10 cellular contexts compared by ENCODE assay signal in the genomic region with DNA sequence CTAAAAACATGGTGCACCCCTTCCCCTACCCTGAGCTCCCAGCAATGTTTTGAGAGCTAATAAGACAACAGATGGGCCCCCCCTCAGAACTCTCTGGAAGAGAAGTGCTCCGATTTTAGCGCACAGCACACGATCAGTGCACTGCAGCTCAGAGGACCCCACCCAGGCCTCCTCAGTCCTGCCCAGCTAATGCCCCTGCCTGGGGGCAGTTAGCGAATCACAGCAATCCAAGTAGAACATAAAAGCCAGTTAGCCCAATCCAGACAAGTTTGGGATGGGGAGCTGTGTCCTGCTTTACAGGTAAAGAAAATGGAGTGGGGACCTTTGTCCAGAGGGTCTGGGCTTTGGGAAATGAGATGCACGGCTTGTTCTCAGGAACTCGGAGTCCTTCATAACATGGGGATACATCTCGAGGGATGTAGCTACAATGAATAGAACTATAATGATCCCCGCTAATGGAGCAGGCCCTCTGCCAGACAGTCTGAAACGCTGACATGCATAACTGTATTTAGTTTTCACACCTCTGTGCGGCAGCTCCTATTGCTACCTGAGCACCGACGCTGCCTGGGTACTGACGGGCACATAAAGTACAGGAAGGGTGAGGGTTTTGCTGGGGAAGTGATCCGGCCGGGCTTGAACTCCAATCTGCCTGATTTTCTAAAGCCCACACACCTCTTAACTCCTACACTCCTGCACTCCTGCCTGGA. TPM values are rescaled to one million over a fixed set of nuclear protein-coding genes. Genes with fewer than 3 reads are reported as not detected.
DNase-seq lines count a peak whose midpoint lies in the region; ATAC-seq and TF ChIP-seq lines count a peak whose summit lies in the region.
"Had no signal": no experiment of that assay in that cellular context is flagged by ENCODE, and none has a peak within 500 bp of the region (broad histone marks: within the 10 kb centered on the region; RNA-seq: fewer than 3 reads in every experiment).

No MANE protein-coding gene starts in this region.

- H3K27ac ChIP-seq in ACC112 (ENCODE audit: low read depth, low read length) (peak overlapping the region; percentile 98), esophagus (ENCODE audit: low read depth in 2 of 2, low read length in 1 of 2) (peak overlapping the region; percentile 75 to 84), osteoblast (ENCODE audit: low read depth, low read length) (no peak overlapping the region)

- H3K4me2 ChIP-seq in osteoblast (ENCODE audit: insufficient read depth, low read length) = no peak overlapping the region
- H3K4me2 ChIP-seq: PC-9 had no signal

- H2AFZ ChIP-seq in ACC112 (ENCODE audit: low read length, unreplicated experiment) (no peak overlapping the region), osteoblast (ENCODE audit: low read length) (no peak overlapping the region)
- H2AFZ ChIP-seq: PC-9 had no signal

- no peaks in the 10 kb centered on the region for H3K27me3 ChIP-seq in ACC112 (ENCODE audit: insufficient read depth, low read length)
- H3K27me3 ChIP-seq in esophagus (ENCODE audit: control insufficient read depth in 1 of 2, insufficient read depth in 2 of 2, low read length in 2 of 2) = no peaks in the 10 kb centered on the region
- no peaks in the 10 kb centered on the region for H3K27me3 ChIP-seq in osteoblast (ENCODE audit: insufficient read depth, low read length)

- H3K9me3 ChIP-seq in esophagus (ENCODE audit: control insufficient read depth in 2 of 2, insufficient read depth in 1 of 2, low read depth in 1 of 2, low read length in 1 of 2) = no peaks in the 10 kb centered on the region
- no peaks in the 10 kb centered on the region for H3K9me3 ChIP-seq in osteoblast (ENCODE audit: low read depth, low read length)

- H3K36me3 ChIP-seq in ACC112 (ENCODE audit: insufficient read depth, low read length) (no peaks in the 10 kb centered on the region), esophagus (ENCODE audit: control insufficient read depth in 2 of 2, insufficient read depth in 2 of 2, low read length in 1 of 2) (no peaks in the 10 kb centered on the region), osteoblast (ENCODE audit: insufficient read depth, low read length) (no peaks in the 10 kb centered on the region)

- H3K4me3 ChIP-seq in ACC112 (ENCODE audit: low read depth, low read length) (no peak overlapping the region), esophagus (ENCODE audit: low read depth in 1 of 2, low read length in 2 of 2) (no peak overlapping the region), osteoblast (ENCODE audit: insufficient read depth, low read length) (no peak overlapping the region)
- H3K4me3 ChIP-seq: PC-9 had no signal

- H3K79me2 ChIP-seq in ACC112 (ENCODE audit: control insufficient read depth, insufficient read depth, low read length, unreplicated experiment) (no peaks in the 10 kb centered on the region), osteoblast (ENCODE audit: insufficient read depth, low read length) (no peaks in the 10 kb centered on the region)

- ATAC-seq in GM18511 (IDR thresholded peaks at IDR 0.05; ENCODE audit: unreplicated experiment) = no peak

- WGBS in esophagus, 2 donors = 33 to 44% methylated on average over 15 of the region's 15 CpGs

- TF ChIP-seq CTCF in osteoblast (IDR thresholded peaks at IDR 0.05; ENCODE audit: extremely low read depth, low read depth, low read length) = no peak

- H4K20me1 ChIP-seq in osteoblast (ENCODE audit: insufficient read depth, low read length) = no peaks in the 10 kb centered on the region

- peaks cover 54% of the 10 kb centered on the region for H3K4me1 ChIP-seq in ACC112 (ENCODE audit: control insufficient read depth, insufficient read depth, low read length, unreplicated experiment)
- H3K4me1 ChIP-seq in esophagus (ENCODE audit: control insufficient read depth in 2 of 2, insufficient read depth in 2 of 2, low read length in 1 of 2) = peaks cover 0 to 19% of the 10 kb centered on the region in 2 donors
- peaks cover 44% of the 10 kb centered on the region for H3K4me1 ChIP-seq in osteoblast (ENCODE audit: insufficient read depth, low read length)

- DNase-seq in NCI-H524 (lab: John Stamatoyannopoulos, UW) = peak; percentile 46 to 68
- peak; percentile 85 for DNase-seq in osteoblast (ENCODE audit: insufficient read length, low spot score, missing footprints)
- no peak for DNase-seq in SIG-M5 treated with dmso at 0.1 percent for 504 hours (lab: John Stamatoyannopoulos, UW; ENCODE audit: unreplicated experiment)
- DNase-seq in AML-193 (lab: John Stamatoyannopoulos, UW) = no peak
- no peak for DNase-seq in SW480 (ENCODE audit: low spot score)
- DNase-seq: stimulated activated CD4-positive, alpha-beta T cell treated with anti-CD3 and anti-CD28 coated beads, Interleukin-4, amount 100 ng/mL, for 1 hour had no signal

RNA-seq across cellular contexts. Expression of a gene that starts 29.7 kb away (rescaled TPM):
- 10 to 100 TPM; 15.7 to 20.0 TPM for polyA plus RNA-seq in esophagus
- total RNA-seq in osteoblast = 13.8 and 16.3 TPM in 2 replicates

Comparison
In these comparisons a context has a peak if more than half of its experiments do, and no peak if none do; other contexts are left out.
1. DNase-seq: peak in NCI-H524 (2 of 2) and osteoblast (single experiment); none in SIG-M5 treated with dmso at 0.1 percent for 504 hours (single experiment), AML-193 (0 of 2) and SW480 (single experiment).